In genomic region chr19:55711719-55712118, GRCh38 we compare ENCODE assay signal across 35 cellular contexts. TPM values are rescaled to one million over a fixed set of nuclear protein-coding genes. Genes with fewer than 3 reads are reported as not detected.
"Had no signal": no experiment of that assay in that cellular context is flagged by ENCODE, and none has a peak within 500 bp of the region (broad histone marks: within the 10 kb centered on the region; RNA-seq: fewer than 3 reads in every experiment).

No MANE protein-coding gene starts in this region.

- H3K4me3 ChIP-seq: adrenal gland, breast epithelium, cardiac muscle cell, colonic mucosa, dorsolateral prefrontal cortex, esophagus muscularis mucosa, gastrocnemius medialis, heart left ventricle had no signal

- DNase-seq: activated CD4-positive, alpha-beta memory T cell treated with anti-CD3 and anti-CD28 coated beads for 36 hours; activated CD4-positive, alpha-beta T cell treated with anti-CD3 and anti-CD28 coated beads for 36 hours; activated CD4-positive, alpha-beta T cell treated with anti-CD3 and anti-CD28 coated beads, Interleukin-2, amount 10 ng/mL, durations not matched to agents 24 days and 14 days; activated CD4-positive, CD25-positive, alpha-beta regulatory T cell; activated CD4-positive, CD25-positive, alpha-beta regulatory T cell treated with anti-CD3 and anti-CD28 coated beads, Interleukin-2, amount 50 U/mL, for 72 hours; activated CD8-positive, alpha-beta memory T cell treated with anti-CD3 and anti-CD28 coated beads, Interleukin-2, amount 10 ng/mL, durations not matched to agents 7 days and 5 days; activated CD8-positive, alpha-beta memory T cell treated with anti-CD3 and anti-CD28 coated beads, Interleukin-2, amount 50 U/mL, for 4 hours; activated CD8-positive, alpha-beta T cell treated with anti-CD3 and anti-CD28 coated beads, Interleukin-2, amount 10 ng/mL, durations not matched to agents 7 days and 5 days; activated effector memory CD4-positive, alpha-beta T cell treated with anti-CD3 and anti-CD28 coated beads, Interleukin-2, amount 50 U/mL, for 16 hours; activated naive CD4-positive, alpha-beta T cell treated with anti-CD3 and anti-CD28 coated beads for 36 hours; activated naive CD8-positive, alpha-beta T cell treated with anti-CD3 and anti-CD28 coated beads for 36 hours; activated naive CD8-positive, alpha-beta T cell treated with anti-CD3 and anti-CD28 coated beads, Interleukin-2, amount 50 U/mL, for 24 hours; activated T-cell treated with anti-CD3 and anti-CD28 coated beads, Interleukin-2, amount 50 U/mL, for 1 hour; activated T-cell treated with anti-CD3 and anti-CD28 coated beads, Interleukin-2, amount 50 U/mL, for 48 hours; amygdala; aorta; central memory CD4-positive, alpha-beta T cell; cerebellar nuclear complex; colonic mucosa; dorsolateral prefrontal cortex; effector memory CD4-positive, alpha-beta T cell; endodermal cell; erythroblast; foreskin keratinocyte; gastrocnemius medialis; glutamatergic neuron; heart left ventricle; T-helper 2 cell had no signal

- H3K27ac ChIP-seq: adrenal gland, breast epithelium, cardiac muscle cell, colonic mucosa, dorsolateral prefrontal cortex, esophagus muscularis mucosa, foreskin keratinocyte, gastrocnemius medialis, heart left ventricle had no signal

- ATAC-seq: activated CD4-positive, alpha-beta T cell treated with anti-CD3 and anti-CD28 coated beads for 36 hours; activated CD8-positive, alpha-beta memory T cell treated with anti-CD3 and anti-CD28 coated beads, Interleukin-2, amount 10 ng/mL, durations not matched to agents 7 days and 5 days; activated CD8-positive, alpha-beta T cell treated with anti-CD3 and anti-CD28 coated beads, Interleukin-2, amount 10 ng/mL, durations not matched to agents 7 days and 5 days; activated naive CD8-positive, alpha-beta T cell treated with anti-CD3 and anti-CD28 coated beads, Interleukin-2, amount 50 U/mL, for 24 hours; foreskin keratinocyte; gastrocnemius medialis; heart left ventricle had no signal

- H3K9me3 ChIP-seq: adrenal gland, breast epithelium, colonic mucosa, esophagus muscularis mucosa, gastrocnemius medialis, heart left ventricle had no signal

- H3K36me3 ChIP-seq: adrenal gland, breast epithelium, cardiac muscle cell, colonic mucosa, esophagus muscularis mucosa, gastrocnemius medialis, heart left ventricle had no signal

- H3K27me3 ChIP-seq: cardiac muscle cell, colonic mucosa, foreskin keratinocyte had no signal

- H3K4me1 ChIP-seq: adrenal gland, breast epithelium, colonic mucosa, esophagus muscularis mucosa, foreskin keratinocyte, gastrocnemius medialis, heart left ventricle had no signal

RNA-seq across cellular contexts. Expression of gene NLRP9, which starts 26.5 kb away (rescaled TPM):
- total RNA-seq: activated CD4-positive, alpha-beta memory T cell treated with anti-CD3 and anti-CD28 coated beads for 36 hours; activated CD4-positive, alpha-beta T cell treated with anti-CD3 and anti-CD28 coated beads for 36 hours; activated CD4-positive, alpha-beta T cell treated with anti-CD3 and anti-CD28 coated beads, Interleukin-2, amount 10 ng/mL, durations not matched to agents 24 days and 14 days; activated CD8-positive, alpha-beta memory T cell treated with anti-CD3 and anti-CD28 coated beads for 36 hours; activated CD8-positive, alpha-beta memory T cell treated with anti-CD3 and anti-CD28 coated beads, Interleukin-2, amount 10 ng/mL, durations not matched to agents 7 days and 5 days; activated CD8-positive, alpha-beta T cell treated with anti-CD3 and anti-CD28 coated beads, Interleukin-2, amount 10 ng/mL, durations not matched to agents 7 days and 5 days; activated naive CD4-positive, alpha-beta T cell treated with anti-CD3 and anti-CD28 coated beads for 36 hours; activated naive CD8-positive, alpha-beta T cell treated with anti-CD3 and anti-CD28 coated beads for 36 hours; activated T-helper 1 cell treated with anti-CD3 and anti-CD28 coated beads, Interleukin-12 subunit alpha, Interleukin-12 subunit beta, Interleukin-2, Interleukin-4 antibody, amounts not matched to agents 30 ng/mL and 10 ng/mL and 1 ng/mL, durations not matched to agents 14 hours and 24 hours and 36 hours; activated T-helper 2 cell treated with anti-CD3 and anti-CD28 coated beads, Interferon-gamma antibody, Interleukin-2, Interleukin-4, amounts not matched to agents 10 μg/mL and 5 μg/mL and 100 μg/mL, durations not matched to agents 14 hours and 24 hours and 36 hours; adrenal gland; aorta; breast epithelium; cardiac muscle cell; colonic mucosa; dorsolateral prefrontal cortex; endodermal cell; esophagus muscularis mucosa; foreskin keratinocyte; gastrocnemius medialis; heart left ventricle had no signal
- polyA plus RNA-seq: adrenal gland, aorta, cardiac muscle cell, foreskin keratinocyte, heart left ventricle had no signal

RNA-seq across cellular contexts. Expression of gene RFPL4A, which starts 47.2 kb away (rescaled TPM):
- total RNA-seq: activated CD4-positive, alpha-beta memory T cell treated with anti-CD3 and anti-CD28 coated beads for 36 hours; activated CD4-positive, alpha-beta T cell treated with anti-CD3 and anti-CD28 coated beads for 36 hours; activated CD4-positive, alpha-beta T cell treated with anti-CD3 and anti-CD28 coated beads, Interleukin-2, amount 10 ng/mL, durations not matched to agents 24 days and 14 days; activated CD8-positive, alpha-beta memory T cell treated with anti-CD3 and anti-CD28 coated beads for 36 hours; activated CD8-positive, alpha-beta memory T cell treated with anti-CD3 and anti-CD28 coated beads, Interleukin-2, amount 10 ng/mL, durations not matched to agents 7 days and 5 days; activated CD8-positive, alpha-beta T cell treated with anti-CD3 and anti-CD28 coated beads, Interleukin-2, amount 10 ng/mL, durations not matched to agents 7 days and 5 days; activated naive CD4-positive, alpha-beta T cell treated with anti-CD3 and anti-CD28 coated beads for 36 hours; activated naive CD8-positive, alpha-beta T cell treated with anti-CD3 and anti-CD28 coated beads for 36 hours; activated T-helper 1 cell treated with anti-CD3 and anti-CD28 coated beads, Interleukin-12 subunit alpha, Interleukin-12 subunit beta, Interleukin-2, Interleukin-4 antibody, amounts not matched to agents 30 ng/mL and 10 ng/mL and 1 ng/mL, durations not matched to agents 14 hours and 24 hours and 36 hours; activated T-helper 2 cell treated with anti-CD3 and anti-CD28 coated beads, Interferon-gamma antibody, Interleukin-2, Interleukin-4, amounts not matched to agents 10 μg/mL and 5 μg/mL and 100 μg/mL, durations not matched to agents 14 hours and 24 hours and 36 hours; aorta; breast epithelium; cardiac muscle cell; colonic mucosa; dorsolateral prefrontal cortex; endodermal cell; esophagus muscularis mucosa; foreskin keratinocyte; gastrocnemius medialis; heart left ventricle had no signal
- polyA plus RNA-seq: adrenal gland, aorta, cardiac muscle cell, foreskin keratinocyte, heart left ventricle had no signal

RNA-seq across cellular contexts. Expression of gene RFPL4AL1, which starts 57.2 kb away (rescaled TPM):
- total RNA-seq: activated CD4-positive, alpha-beta memory T cell treated with anti-CD3 and anti-CD28 coated beads for 36 hours; activated CD4-positive, alpha-beta T cell treated with anti-CD3 and anti-CD28 coated beads for 36 hours; activated CD4-positive, alpha-beta T cell treated with anti-CD3 and anti-CD28 coated beads, Interleukin-2, amount 10 ng/mL, durations not matched to agents 24 days and 14 days; activated CD8-positive, alpha-beta memory T cell treated with anti-CD3 and anti-CD28 coated beads for 36 hours; activated CD8-positive, alpha-beta memory T cell treated with anti-CD3 and anti-CD28 coated beads, Interleukin-2, amount 10 ng/mL, durations not matched to agents 7 days and 5 days; activated CD8-positive, alpha-beta T cell treated with anti-CD3 and anti-CD28 coated beads, Interleukin-2, amount 10 ng/mL, durations not matched to agents 7 days and 5 days; activated naive CD4-positive, alpha-beta T cell treated with anti-CD3 and anti-CD28 coated beads for 36 hours; activated naive CD8-positive, alpha-beta T cell treated with anti-CD3 and anti-CD28 coated beads for 36 hours; activated T-helper 1 cell treated with anti-CD3 and anti-CD28 coated beads, Interleukin-12 subunit alpha, Interleukin-12 subunit beta, Interleukin-2, Interleukin-4 antibody, amounts not matched to agents 30 ng/mL and 10 ng/mL and 1 ng/mL, durations not matched to agents 14 hours and 24 hours and 36 hours; activated T-helper 2 cell treated with anti-CD3 and anti-CD28 coated beads, Interferon-gamma antibody, Interleukin-2, Interleukin-4, amounts not matched to agents 10 μg/mL and 5 μg/mL and 100 μg/mL, durations not matched to agents 14 hours and 24 hours and 36 hours; adrenal gland; aorta; breast epithelium; cardiac muscle cell; colonic mucosa; dorsolateral prefrontal cortex; endodermal cell; esophagus muscularis mucosa; foreskin keratinocyte; gastrocnemius medialis; heart left ventricle had no signal
- polyA plus RNA-seq: adrenal gland, aorta, cardiac muscle cell, foreskin keratinocyte, heart left ventricle had no signal
